Comparison of ENCODE assay signal across 1 cellular context in the genomic region with DNA sequence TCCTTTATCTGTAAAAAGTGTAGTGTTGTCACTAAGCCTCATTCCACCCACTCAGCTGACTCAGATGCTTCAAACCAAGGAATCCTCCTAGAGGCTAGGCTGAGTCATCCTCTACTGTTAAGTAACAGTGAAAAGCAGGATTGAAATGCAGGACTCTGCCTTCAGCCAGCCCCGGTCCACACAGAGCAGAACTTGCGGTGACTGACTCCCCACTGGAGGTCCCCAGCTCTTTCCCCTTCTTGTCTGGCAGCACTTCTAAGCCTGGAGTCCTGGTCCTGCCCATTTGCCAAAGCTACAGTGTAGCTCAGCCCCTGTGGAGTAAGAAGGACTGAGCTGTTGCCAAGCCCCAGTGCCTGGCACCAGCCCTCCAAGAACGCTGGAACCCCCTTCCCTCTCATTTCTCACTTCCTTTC.
TF ChIP-seq lines count a peak whose summit lies in the region.

No MANE protein-coding gene starts in this region.

TF ChIP-seq in K562, 482 proteins besides CTCF, POLR2A, EP300 and RAD21 (continued from another document and continues in another):
- TF ChIP-seq, protein P1, sequence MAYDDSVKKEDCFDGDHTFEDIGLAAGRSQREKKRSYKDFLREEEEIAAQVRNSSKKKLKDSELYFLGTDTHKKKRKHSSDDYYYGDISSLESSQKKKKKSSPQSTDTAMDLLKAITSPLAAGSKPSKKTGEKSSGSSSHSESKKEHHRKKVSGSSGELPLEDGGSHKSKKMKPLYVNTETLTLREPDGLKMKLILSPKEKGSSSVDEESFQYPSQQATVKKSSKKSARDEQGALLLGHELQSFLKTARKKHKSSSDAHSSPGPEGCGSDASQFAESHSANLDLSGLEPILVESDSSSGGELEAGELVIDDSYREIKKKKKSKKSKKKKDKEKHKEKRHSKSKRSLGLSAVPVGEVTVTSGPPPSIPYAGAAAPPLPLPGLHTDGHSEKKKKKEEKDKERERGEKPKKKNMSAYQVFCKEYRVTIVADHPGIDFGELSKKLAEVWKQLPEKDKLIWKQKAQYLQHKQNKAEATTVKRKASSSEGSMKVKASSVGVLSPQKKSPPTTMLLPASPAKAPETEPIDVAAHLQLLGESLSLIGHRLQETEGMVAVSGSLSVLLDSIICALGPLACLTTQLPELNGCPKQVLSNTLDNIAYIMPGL (CRISPR knock-in tag; IDR thresholded peaks at IDR 0.05), result no peak
- TF ChIP-seq NFE2L1 (tag; IDR thresholded peaks at IDR 0.05; ENCODE audit: borderline replicate concordance, low read depth), result no peak
- no peak for TF ChIP-seq ZNF507 (tag; conservative IDR thresholded peaks at IDR 0.05)
- TF ChIP-seq, protein P2, sequence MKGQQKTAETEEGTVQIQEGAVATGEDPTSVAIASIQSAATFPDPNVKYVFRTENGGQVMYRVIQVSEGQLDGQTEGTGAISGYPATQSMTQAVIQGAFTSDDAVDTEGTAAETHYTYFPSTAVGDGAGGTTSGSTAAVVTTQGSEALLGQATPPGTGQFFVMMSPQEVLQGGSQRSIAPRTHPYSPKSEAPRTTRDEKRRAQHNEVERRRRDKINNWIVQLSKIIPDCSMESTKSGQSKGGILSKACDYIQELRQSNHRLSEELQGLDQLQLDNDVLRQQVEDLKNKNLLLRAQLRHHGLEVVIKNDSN (CRISPR knock-in tag; IDR thresholded peaks at IDR 0.05), result 0 out of 2 replicates have a peak, but pooled peaks have one; percentile 15
- 0 out of 4 replicates have a peak, but pooled peaks of 1 of the 2 experiments have one; percentile 23 for TF ChIP-seq TEAD1 (CRISPR knock-in tag; IDR thresholded peaks at IDR 0.05)
- TF ChIP-seq, protein P3, sequence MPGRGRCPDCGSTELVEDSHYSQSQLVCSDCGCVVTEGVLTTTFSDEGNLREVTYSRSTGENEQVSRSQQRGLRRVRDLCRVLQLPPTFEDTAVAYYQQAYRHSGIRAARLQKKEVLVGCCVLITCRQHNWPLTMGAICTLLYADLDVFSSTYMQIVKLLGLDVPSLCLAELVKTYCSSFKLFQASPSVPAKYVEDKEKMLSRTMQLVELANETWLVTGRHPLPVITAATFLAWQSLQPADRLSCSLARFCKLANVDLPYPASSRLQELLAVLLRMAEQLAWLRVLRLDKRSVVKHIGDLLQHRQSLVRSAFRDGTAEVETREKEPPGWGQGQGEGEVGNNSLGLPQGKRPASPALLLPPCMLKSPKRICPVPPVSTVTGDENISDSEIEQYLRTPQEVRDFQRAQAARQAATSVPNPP (IDR thresholded peaks at IDR 0.05; ENCODE audit: borderline replicate concordance, insufficient read depth, insufficient read length), result no peak
- TF ChIP-seq NEUROD1 (IDR thresholded peaks at IDR 0.05; ENCODE audit: borderline replicate concordance, low read depth, low read length, partially characterized antibody), result peak; percentile 64
- TF ChIP-seq SOX6 (IDR thresholded peaks at IDR 0.05), result peak; percentile 28; the same call in 1 of the 2 replicates
- no peak for TF ChIP-seq SNRNP70 (optimal IDR thresholded peaks at IDR 0.05; ENCODE audit: low read depth, low read length)
- TF ChIP-seq, protein P4, sequence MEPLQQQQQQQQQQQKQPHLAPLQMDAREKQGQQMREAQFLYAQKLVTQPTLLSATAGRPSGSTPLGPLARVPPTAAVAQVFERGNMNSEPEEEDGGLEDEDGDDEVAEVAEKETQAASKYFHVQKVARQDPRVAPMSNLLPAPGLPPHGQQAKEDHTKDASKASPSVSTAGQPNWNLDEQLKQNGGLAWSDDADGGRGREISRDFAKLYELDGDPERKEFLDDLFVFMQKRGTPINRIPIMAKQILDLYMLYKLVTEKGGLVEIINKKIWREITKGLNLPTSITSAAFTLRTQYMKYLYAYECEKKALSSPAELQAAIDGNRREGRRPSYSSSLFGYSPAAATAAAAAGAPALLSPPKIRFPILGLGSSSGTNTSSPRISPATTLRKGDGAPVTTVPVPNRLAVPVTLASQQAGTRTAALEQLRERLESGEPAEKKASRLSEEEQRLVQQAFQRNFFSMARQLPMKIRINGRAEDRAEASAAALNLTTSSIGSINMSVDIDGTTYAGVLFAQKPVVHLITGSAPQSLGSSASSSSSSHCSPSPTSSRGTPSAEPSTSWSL (CRISPR knock-in tag; IDR thresholded peaks at IDR 0.05; ENCODE audit: borderline replicate concordance), result no peak
- no peak for TF ChIP-seq CBX3 (IDR thresholded peaks at IDR 0.05; ENCODE audit: borderline replicate concordance in 1 of 2, low read length in 2 of 2)
- TF ChIP-seq EWSR1 (IDR thresholded peaks at IDR 0.05; ENCODE audit: borderline replicate concordance, low read depth, partially characterized antibody), result no peak
- TF ChIP-seq, protein P5, sequence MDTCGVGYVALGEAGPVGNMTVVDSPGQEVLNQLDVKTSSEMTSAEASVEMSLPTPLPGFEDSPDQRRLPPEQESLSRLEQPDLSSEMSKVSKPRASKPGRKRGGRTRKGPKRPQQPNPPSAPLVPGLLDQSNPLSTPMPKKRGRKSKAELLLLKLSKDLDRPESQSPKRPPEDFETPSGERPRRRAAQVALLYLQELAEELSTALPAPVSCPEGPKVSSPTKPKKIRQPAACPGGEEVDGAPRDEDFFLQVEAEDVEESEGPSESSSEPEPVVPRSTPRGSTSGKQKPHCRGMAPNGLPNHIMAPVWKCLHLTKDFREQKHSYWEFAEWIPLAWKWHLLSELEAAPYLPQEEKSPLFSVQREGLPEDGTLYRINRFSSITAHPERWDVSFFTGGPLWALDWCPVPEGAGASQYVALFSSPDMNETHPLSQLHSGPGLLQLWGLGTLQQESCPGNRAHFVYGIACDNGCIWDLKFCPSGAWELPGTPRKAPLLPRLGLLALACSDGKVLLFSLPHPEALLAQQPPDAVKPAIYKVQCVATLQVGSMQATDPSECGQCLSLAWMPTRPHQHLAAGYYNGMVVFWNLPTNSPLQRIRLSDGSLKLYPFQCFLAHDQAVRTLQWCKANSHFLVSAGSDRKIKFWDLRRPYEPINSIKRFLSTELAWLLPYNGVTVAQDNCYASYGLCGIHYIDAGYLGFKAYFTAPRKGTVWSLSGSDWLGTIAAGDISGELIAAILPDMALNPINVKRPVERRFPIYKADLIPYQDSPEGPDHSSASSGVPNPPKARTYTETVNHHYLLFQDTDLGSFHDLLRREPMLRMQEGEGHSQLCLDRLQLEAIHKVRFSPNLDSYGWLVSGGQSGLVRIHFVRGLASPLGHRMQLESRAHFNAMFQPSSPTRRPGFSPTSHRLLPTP (IDR thresholded peaks at IDR 0.05; ENCODE audit: borderline replicate concordance, extremely low read depth, insufficient read length), result no peak
- no peak for TF ChIP-seq XRCC3 (IDR thresholded peaks at IDR 0.05)
- no peak for TF ChIP-seq CCAR2 (IDR thresholded peaks at IDR 0.05; ENCODE audit: low read depth, low read length)
- TF ChIP-seq CHD4 (IDR thresholded peaks at IDR 0.05; ENCODE audit: insufficient read depth, insufficient replicate concordance, low read depth, low read length, poor library complexity, severe bottlenecking), result no peak
- no peak for TF ChIP-seq ZNF77 (CRISPR knock-in tag; IDR thresholded peaks at IDR 0.05)
- no peak for TF ChIP-seq ZNF785 (CRISPR knock-in tag; IDR thresholded peaks at IDR 0.05)
- TF ChIP-seq LCOR (CRISPR knock-in tag; IDR thresholded peaks at IDR 0.05), result no peak
- TF ChIP-seq SREBF2 (CRISPR knock-in tag; IDR thresholded peaks at IDR 0.05), result no peak
- TF ChIP-seq SMARCC2 (IDR thresholded peaks at IDR 0.05; ENCODE audit: low read depth), result peak; percentile 86
- no peak for TF ChIP-seq NR3C1 (CRISPR knock-in tag; IDR thresholded peaks at IDR 0.05)
- TF ChIP-seq ZNF778 (CRISPR knock-in tag; IDR thresholded peaks at IDR 0.05), result no peak
- TF ChIP-seq HOXB6 (CRISPR knock-in tag; IDR thresholded peaks at IDR 0.05; ENCODE audit: borderline replicate concordance), result no peak
- TF ChIP-seq HEY1 (CRISPR knock-in tag; IDR thresholded peaks at IDR 0.05; ENCODE audit: borderline replicate concordance), result no peak
- TF ChIP-seq PRMT5 (CRISPR knock-in tag; IDR thresholded peaks at IDR 0.05), result no peak
- no peak for TF ChIP-seq NONO (IDR thresholded peaks at IDR 0.05; ENCODE audit: low read depth in 2 of 2, low read length in 1 of 2)
- TF ChIP-seq ZNF445 (CRISPR knock-in tag; IDR thresholded peaks at IDR 0.05; ENCODE audit: low read depth), result no peak
- TF ChIP-seq TRIM24 (IDR thresholded peaks at IDR 0.05), result peak in 1 of 2 experiments; percentile 44; a peak in 1 of 4 replicates
- TF ChIP-seq MYBL2 (IDR thresholded peaks at IDR 0.05; ENCODE audit: low read depth), result no peak
- TF ChIP-seq MYBL2 (CRISPR knock-in tag; IDR thresholded peaks at IDR 0.05; ENCODE audit: borderline replicate concordance), result no peak
- TF ChIP-seq TCF7L2 (IDR thresholded peaks at IDR 0.05; ENCODE audit: low read depth, low read length), result no peak
- TF ChIP-seq TRIM28 (IDR thresholded peaks at IDR 0.05), result no peak
- no peak for TF ChIP-seq ZNF143 (CRISPR knock-in tag; IDR thresholded peaks at IDR 0.05)
- TF ChIP-seq, protein P6, sequence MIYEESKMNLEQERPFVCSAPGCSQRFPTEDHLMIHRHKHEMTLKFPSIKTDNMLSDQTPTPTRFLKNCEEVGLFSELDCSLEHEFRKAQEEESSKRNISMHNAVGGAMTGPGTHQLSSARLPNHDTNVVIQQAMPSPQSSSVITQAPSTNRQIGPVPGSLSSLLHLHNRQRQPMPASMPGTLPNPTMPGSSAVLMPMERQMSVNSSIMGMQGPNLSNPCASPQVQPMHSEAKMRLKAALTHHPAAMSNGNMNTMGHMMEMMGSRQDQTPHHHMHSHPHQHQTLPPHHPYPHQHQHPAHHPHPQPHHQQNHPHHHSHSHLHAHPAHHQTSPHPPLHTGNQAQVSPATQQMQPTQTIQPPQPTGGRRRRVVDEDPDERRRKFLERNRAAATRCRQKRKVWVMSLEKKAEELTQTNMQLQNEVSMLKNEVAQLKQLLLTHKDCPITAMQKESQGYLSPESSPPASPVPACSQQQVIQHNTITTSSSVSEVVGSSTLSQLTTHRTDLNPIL (CRISPR knock-in tag; IDR thresholded peaks at IDR 0.05), result no peak
- TF ChIP-seq NR4A1 (CRISPR knock-in tag; IDR thresholded peaks at IDR 0.05), result no peak
- no peak for TF ChIP-seq NR4A1 (tag; IDR thresholded peaks at IDR 0.05)
- TF ChIP-seq HDGF (IDR thresholded peaks at IDR 0.05), result no peak
- TF ChIP-seq, protein P7, sequence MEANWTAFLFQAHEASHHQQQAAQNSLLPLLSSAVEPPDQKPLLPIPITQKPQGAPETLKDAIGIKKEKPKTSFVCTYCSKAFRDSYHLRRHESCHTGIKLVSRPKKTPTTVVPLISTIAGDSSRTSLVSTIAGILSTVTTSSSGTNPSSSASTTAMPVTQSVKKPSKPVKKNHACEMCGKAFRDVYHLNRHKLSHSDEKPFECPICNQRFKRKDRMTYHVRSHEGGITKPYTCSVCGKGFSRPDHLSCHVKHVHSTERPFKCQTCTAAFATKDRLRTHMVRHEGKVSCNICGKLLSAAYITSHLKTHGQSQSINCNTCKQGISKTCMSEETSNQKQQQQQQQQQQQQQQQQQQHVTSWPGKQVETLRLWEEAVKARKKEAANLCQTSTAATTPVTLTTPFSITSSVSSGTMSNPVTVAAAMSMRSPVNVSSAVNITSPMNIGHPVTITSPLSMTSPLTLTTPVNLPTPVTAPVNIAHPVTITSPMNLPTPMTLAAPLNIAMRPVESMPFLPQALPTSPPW (CRISPR knock-in tag; IDR thresholded peaks at IDR 0.05), result no peak
- TF ChIP-seq NFIC (IDR thresholded peaks at IDR 0.05), result no peak
- TF ChIP-seq, protein P8, sequence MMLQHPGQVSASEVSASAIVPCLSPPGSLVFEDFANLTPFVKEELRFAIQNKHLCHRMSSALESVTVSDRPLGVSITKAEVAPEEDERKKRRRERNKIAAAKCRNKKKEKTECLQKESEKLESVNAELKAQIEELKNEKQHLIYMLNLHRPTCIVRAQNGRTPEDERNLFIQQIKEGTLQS (IDR thresholded peaks at IDR 0.05), result peak; percentile 94
- TF ChIP-seq, protein P8 (CRISPR knock-in tag; conservative IDR thresholded peaks at IDR 0.05), result 0 out of 2 replicates have a peak, but pooled peaks have one; percentile 24
- TF ChIP-seq CTBP1 (IDR thresholded peaks at IDR 0.05; ENCODE audit: borderline replicate concordance), result peak; percentile 50; the same call in 1 of the 2 replicates
- TF ChIP-seq, protein P9, sequence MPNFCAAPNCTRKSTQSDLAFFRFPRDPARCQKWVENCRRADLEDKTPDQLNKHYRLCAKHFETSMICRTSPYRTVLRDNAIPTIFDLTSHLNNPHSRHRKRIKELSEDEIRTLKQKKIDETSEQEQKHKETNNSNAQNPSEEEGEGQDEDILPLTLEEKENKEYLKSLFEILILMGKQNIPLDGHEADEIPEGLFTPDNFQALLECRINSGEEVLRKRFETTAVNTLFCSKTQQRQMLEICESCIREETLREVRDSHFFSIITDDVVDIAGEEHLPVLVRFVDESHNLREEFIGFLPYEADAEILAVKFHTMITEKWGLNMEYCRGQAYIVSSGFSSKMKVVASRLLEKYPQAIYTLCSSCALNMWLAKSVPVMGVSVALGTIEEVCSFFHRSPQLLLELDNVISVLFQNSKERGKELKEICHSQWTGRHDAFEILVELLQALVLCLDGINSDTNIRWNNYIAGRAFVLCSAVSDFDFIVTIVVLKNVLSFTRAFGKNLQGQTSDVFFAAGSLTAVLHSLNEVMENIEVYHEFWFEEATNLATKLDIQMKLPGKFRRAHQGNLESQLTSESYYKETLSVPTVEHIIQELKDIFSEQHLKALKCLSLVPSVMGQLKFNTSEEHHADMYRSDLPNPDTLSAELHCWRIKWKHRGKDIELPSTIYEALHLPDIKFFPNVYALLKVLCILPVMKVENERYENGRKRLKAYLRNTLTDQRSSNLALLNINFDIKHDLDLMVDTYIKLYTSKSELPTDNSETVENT (CRISPR knock-in tag; IDR thresholded peaks at IDR 0.05), result no peak
- TF ChIP-seq NCOA4 (IDR thresholded peaks at IDR 0.05; ENCODE audit: partially characterized antibody), result no peak
- TF ChIP-seq DPF2 (IDR thresholded peaks at IDR 0.05), result peak; percentile 94
- TF ChIP-seq NR2F6 (CRISPR knock-in tag; IDR thresholded peaks at IDR 0.05), result no peak
- no peak for TF ChIP-seq MTA3 (IDR thresholded peaks at IDR 0.05; ENCODE audit: borderline replicate concordance)
- TF ChIP-seq POLR3A (IDR thresholded peaks at IDR 0.05; ENCODE audit: borderline replicate concordance, extremely low read depth, insufficient read depth, insufficient read length), result no peak
- TF ChIP-seq, protein P10, sequence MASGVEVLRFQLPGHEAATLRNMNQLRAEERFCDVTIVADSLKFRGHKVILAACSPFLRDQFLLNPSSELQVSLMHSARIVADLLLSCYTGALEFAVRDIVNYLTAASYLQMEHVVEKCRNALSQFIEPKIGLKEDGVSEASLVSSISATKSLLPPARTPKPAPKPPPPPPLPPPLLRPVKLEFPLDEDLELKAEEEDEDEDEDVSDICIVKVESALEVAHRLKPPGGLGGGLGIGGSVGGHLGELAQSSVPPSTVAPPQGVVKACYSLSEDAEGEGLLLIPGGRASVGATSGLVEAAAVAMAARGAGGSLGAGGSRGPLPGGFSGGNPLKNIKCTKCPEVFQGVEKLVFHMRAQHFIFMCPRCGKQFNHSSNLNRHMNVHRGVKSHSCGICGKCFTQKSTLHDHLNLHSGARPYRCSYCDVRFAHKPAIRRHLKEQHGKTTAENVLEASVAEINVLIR (CRISPR knock-in tag; IDR thresholded peaks at IDR 0.05), result no peak
- TF ChIP-seq, protein P11, sequence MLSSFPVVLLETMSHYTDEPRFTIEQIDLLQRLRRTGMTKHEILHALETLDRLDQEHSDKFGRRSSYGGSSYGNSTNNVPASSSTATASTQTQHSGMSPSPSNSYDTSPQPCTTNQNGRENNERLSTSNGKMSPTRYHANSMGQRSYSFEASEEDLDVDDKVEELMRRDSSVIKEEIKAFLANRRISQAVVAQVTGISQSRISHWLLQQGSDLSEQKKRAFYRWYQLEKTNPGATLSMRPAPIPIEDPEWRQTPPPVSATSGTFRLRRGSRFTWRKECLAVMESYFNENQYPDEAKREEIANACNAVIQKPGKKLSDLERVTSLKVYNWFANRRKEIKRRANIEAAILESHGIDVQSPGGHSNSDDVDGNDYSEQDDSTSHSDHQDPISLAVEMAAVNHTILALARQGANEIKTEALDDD (IDR thresholded peaks at IDR 0.05), result no peak
